Comparison of ENCODE assay signal across 8 cellular contexts in the genomic region with DNA sequence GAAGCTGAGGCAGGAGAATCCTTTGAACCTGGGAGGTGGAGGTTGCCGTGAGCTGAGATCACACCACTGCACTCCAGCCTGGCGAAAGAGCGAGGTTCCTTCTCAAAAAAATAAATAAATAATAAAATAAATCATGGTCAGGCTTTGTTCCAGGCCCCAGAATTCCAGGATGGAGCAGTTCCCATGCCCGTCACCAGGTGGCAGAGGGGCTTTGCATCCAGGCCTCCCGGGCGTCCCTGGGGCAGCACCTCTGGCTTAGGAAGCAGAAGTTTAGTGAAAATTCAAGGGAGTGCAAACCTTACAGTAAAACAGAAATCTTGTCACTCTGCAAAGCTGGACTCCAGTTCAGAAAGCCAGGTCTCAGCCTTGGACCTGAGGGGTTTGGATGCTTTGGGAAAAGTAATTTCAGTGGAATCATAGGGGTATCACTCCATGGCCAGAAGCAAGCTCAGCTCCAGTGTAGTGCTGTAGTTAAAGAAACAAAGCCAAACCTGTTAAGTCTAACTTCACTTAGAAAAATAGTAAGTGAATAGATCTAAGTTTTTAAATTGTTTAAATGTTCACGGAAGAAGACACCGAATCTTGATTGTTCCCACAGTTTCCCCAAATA.
DNase-seq lines count a peak whose midpoint lies in the region; ATAC-seq and TF ChIP-seq lines count a peak whose summit lies in the region.

No MANE protein-coding gene starts in this region.

- H3K4me3 Mint-ChIP-seq in HFFc6, result no peak overlapping the region
- no peak overlapping the region for H3K4me3 Mint-ChIP-seq in activated T-cell treated with anti-CD3 and anti-CD28 coated beads, Interleukin-2, amount 50 U/mL, for 4 hours

- no peaks in the 10 kb centered on the region for H3K4me1 ChIP-seq in ovary (ENCODE audit: insufficient read depth)

- peak; percentile 24 for DNase-seq in AG04450 (ENCODE audit: low read depth, low spot score)
- peak; percentile 43 for DNase-seq in HFFc6
- DNase-seq in kidney tubule cell (ENCODE audit: low spot score), result peak; percentile 68
- no peak for DNase-seq in activated T-cell treated with anti-CD3 and anti-CD28 coated beads, Interleukin-2, amount 50 U/mL, for 4 hours
- DNase-seq in ovary, result no peak

- no peaks in the 10 kb centered on the region for H3K27me3 Mint-ChIP-seq in HFFc6 (ENCODE audit: insufficient read depth)
- H3K27me3 Mint-ChIP-seq in activated T-cell treated with anti-CD3 and anti-CD28 coated beads, Interleukin-2, amount 50 U/mL, for 4 hours (ENCODE audit: low read depth), result no peaks in the 10 kb centered on the region

- H3K27ac ChIP-seq in AG04450 (ENCODE audit: low read depth, low read length) (no peak overlapping the region), ovary (no peak overlapping the region)

- intact Hi-C loops in ovary (cut with DNase I), result no loop called here

- H3K9me3 Mint-ChIP-seq in HFFc6, result peaks cover 20% of the 10 kb centered on the region
- H3K9me3 Mint-ChIP-seq in activated T-cell treated with anti-CD3 and anti-CD28 coated beads, Interleukin-2, amount 50 U/mL, for 4 hours, result no peaks in the 10 kb centered on the region

- CTCF ChIA-PET in AG04450 (lab: Charles Lee), result interaction anchor here (0.6 to 4.2 kb wide), 11 partner anchors 11 to 425 kb away, joined by 3 to 55 read pairs (median 3); no protein-coding TSS in a partner anchor

- no peaks in the 10 kb centered on the region for H3K4me1 Mint-ChIP-seq in HFFc6 (ENCODE audit: low read depth)
- no peaks in the 10 kb centered on the region for H3K4me1 Mint-ChIP-seq in activated T-cell treated with anti-CD3 and anti-CD28 coated beads, Interleukin-2, amount 50 U/mL, for 4 hours (ENCODE audit: low read depth)

- POLR2A ChIA-PET in AG04450 (lab: Yijun Ruan, JAX), result no interaction called here

- no peaks in the 10 kb centered on the region; the same call in 1 of the 2 replicates for H3K9me3 ChIP-seq in AG04450 (ENCODE audit: control insufficient read depth, insufficient read depth, low read length)
- H3K9me3 ChIP-seq in ovary, result no peaks in the 10 kb centered on the region

- H3K4me3 ChIP-seq in AG04450 (ENCODE audit: low read depth, low read length), result no peak overlapping the region
- H3K4me3 ChIP-seq in WI38 (ENCODE audit: low read depth, low read length), result no peak overlapping the region
- no peak overlapping the region for H3K4me3 ChIP-seq in ovary

- no peak for TF ChIP-seq POLR2A in ovary (IDR thresholded peaks at IDR 0.05)

- TF ChIP-seq EP300 in ovary (IDR thresholded peaks at IDR 0.05), result no peak

- no peaks in the 10 kb centered on the region for H3K36me3 Mint-ChIP-seq in HFFc6 (ENCODE audit: low read depth)
- no peaks in the 10 kb centered on the region for H3K36me3 Mint-ChIP-seq in activated T-cell treated with anti-CD3 and anti-CD28 coated beads, Interleukin-2, amount 50 U/mL, for 4 hours (ENCODE audit: insufficient read depth)

- H3K27ac Mint-ChIP-seq in HFFc6, result no peak overlapping the region

- WGBS in ovary, 3 donors, result 48 to 57% (median 54%) methylated on average over 8 of the region's 8 CpGs

- H3K36me3 ChIP-seq in ovary, result no peaks in the 10 kb centered on the region

- H3K27me3 ChIP-seq in AG04450 (ENCODE audit: control insufficient read depth, insufficient read depth, low read length), result no peaks in the 10 kb centered on the region
- no peaks in the 10 kb centered on the region for H3K27me3 ChIP-seq in ovary

- peak; percentile 86 for TF ChIP-seq CTCF in AG04450 (IDR thresholded peaks at IDR 0.05; ENCODE audit: low read depth, low read length)
- TF ChIP-seq CTCF in HFFc6 (IDR thresholded peaks at IDR 0.05), result peak; percentile 78; the same call in 1 of the 2 replicates
- TF ChIP-seq CTCF in WI38 (IDR thresholded peaks at IDR 0.05; ENCODE audit: low read depth, low read length), result peak; percentile 62
- no peak for TF ChIP-seq CTCF in ovary (IDR thresholded peaks at IDR 0.05)

- no peak for ATAC-seq in GM21825 (IDR thresholded peaks at IDR 0.05; ENCODE audit: unreplicated experiment)
- no peak for ATAC-seq in activated T-cell treated with anti-CD3 and anti-CD28 coated beads, Interleukin-2, amount 50 U/mL, for 4 hours
- no peak for ATAC-seq in GM21447 (IDR thresholded peaks at IDR 0.05; ENCODE audit: unreplicated experiment)

Comparison
In these comparisons a context has a peak if more than half of its experiments do, and no peak if none do; other contexts are left out.
1. DNase-seq: peak in AG04450 (single experiment), HFFc6 (single experiment) and kidney tubule cell (single experiment); none in activated T-cell treated with anti-CD3 and anti-CD28 coated beads, Interleukin-2, amount 50 U/mL, for 4 hours (single experiment) and ovary (0 of 5).
2. CTCF ChIP-seq: peak in AG04450 (single experiment), HFFc6 (single experiment) and WI38 (single experiment); none in ovary (0 of 3).